ENCODE assay signal across 8 cellular contexts in the genomic region with DNA sequence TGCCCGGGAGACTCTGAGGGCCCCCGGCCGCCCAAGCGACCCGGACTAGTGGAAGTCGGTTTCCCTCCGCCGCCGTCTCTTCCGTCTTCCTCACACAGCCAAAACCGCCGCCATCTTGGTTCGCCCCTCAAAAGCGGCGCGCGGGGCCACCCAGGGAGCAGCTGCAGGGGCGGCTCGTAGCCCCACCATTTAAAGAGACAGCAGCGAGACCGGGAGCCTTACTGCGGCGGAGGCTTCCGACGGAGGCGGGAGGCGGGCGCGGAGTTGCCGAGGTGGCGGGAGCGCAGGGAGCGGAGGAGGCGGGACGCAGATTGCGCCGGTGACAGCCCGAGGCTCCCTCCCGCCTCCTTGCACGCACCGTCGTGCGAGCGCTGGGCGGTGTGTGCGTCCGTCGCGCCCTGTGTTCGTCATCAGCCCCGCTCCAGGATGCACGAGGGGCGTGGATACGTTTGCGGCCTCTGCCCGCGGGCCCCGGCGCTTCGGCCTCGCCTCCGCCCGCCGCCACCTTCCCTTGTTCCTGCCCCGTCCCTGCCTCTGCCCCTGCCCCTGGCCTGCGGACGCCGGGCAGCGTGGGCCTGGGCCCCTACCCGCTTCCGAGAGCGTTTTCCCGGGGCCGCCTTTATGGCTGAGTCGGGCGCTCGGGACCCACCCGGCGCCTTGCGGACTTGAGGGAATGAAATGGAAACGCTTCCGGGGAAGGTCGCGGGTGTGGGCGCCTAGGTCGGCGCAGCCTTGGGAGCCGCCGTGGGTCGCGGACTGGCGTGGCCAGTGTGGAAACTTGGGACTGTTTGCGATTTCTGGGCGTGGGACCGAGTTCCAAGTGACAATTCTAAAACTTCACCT. TPM values are rescaled to one million over a fixed set of nuclear protein-coding genes. Genes with fewer than 3 reads are reported as not detected.
A peak's percentile ranks its signal among the peaks of the same experiment; 100 is the strongest.
DNase-seq lines count a peak whose midpoint lies in the region; ATAC-seq and TF ChIP-seq lines count a peak whose summit lies in the region.

PPP4R3A (minus strand) TSS at position 140 of the 843 bp plus-strand sequence. CDS start 663 bp downstream, outside the sequence.

- peak within 1 kb of the TSS; percentile 100 for H3K27ac Mint-ChIP-seq in nephron progenitor cell
- peak within 1 kb of the TSS; percentile 100 for H3K27ac Mint-ChIP-seq in stimulated activated naive CD8-positive, alpha-beta T cell treated with anti-CD3 and anti-CD28 coated beads, Interleukin-15, amount 100 ng/mL, for 72 hours

- TF ChIP-seq CTCF in fibroblast of the aortic adventitia (IDR thresholded peaks at IDR 0.05; ENCODE audit: insufficient read depth, low read length) (no peak), nephron progenitor cell (IDR thresholded peaks at IDR 0.05) (no peak)

- peaks cover 22% of the 10 kb centered on the region for H3K4me1 Mint-ChIP-seq in nephron progenitor cell
- H3K4me1 Mint-ChIP-seq in stimulated activated naive CD8-positive, alpha-beta T cell treated with anti-CD3 and anti-CD28 coated beads, Interleukin-15, amount 100 ng/mL, for 72 hours, result peaks cover 21% of the 10 kb centered on the region

- ATAC-seq in stimulated activated naive CD8-positive, alpha-beta T cell treated with anti-CD3 and anti-CD28 coated beads, Interleukin-15, amount 100 ng/mL, for 72 hours, result peak; percentile 93

- H3K36me3 ChIP-seq in H7 (replicated peaks; ENCODE audit: control insufficient read depth, insufficient read depth, low read length), result no peaks in the 10 kb centered on the region; the same call in 1 of the 2 replicates

- H3K4me3 Mint-ChIP-seq in nephron progenitor cell, result peak within 1 kb of the TSS; percentile 98
- peak within 1 kb of the TSS; percentile 95 to 99 for H3K4me3 Mint-ChIP-seq in stimulated activated naive CD8-positive, alpha-beta T cell treated with anti-CD3 and anti-CD28 coated beads, Interleukin-15, amount 100 ng/mL, for 72 hours

- H3K9me3 Mint-ChIP-seq in nephron progenitor cell, result no peaks in the 10 kb centered on the region
- H3K9me3 Mint-ChIP-seq in stimulated activated naive CD8-positive, alpha-beta T cell treated with anti-CD3 and anti-CD28 coated beads, Interleukin-15, amount 100 ng/mL, for 72 hours, result no peaks in the 10 kb centered on the region

- DNase-seq in ELF-1 (ENCODE audit: low read depth, low spot score) (peak; percentile 97), H7 (peak; percentile 93), M059J (ENCODE audit: low read depth) (peak; percentile 90), SHP77 (lab: John Stamatoyannopoulos, UW) (peak; percentile 91 to 94), fibroblast of the aortic adventitia (ENCODE audit: low read depth) (peak; percentile 96), nephron progenitor cell (peak; percentile 92)
- peak; percentile 90 for DNase-seq in activated effector memory CD4-positive, alpha-beta T cell treated with Interleukin-2 at 50 U/mL for 16 hours
- DNase-seq in stimulated activated naive CD8-positive, alpha-beta T cell treated with anti-CD3 and anti-CD28 coated beads, Interleukin-15, amount 100 ng/mL, for 72 hours, result peak; percentile 97

- peak within 1 kb of the TSS; percentile 97 for H3K4me3 ChIP-seq in H7 (ENCODE audit: insufficient read depth, low read depth, low read length)
- H3K4me3 ChIP-seq in fibroblast of the aortic adventitia (ENCODE audit: low read depth, low read length), result peak within 1 kb of the TSS; percentile 92

- H3K36me3 Mint-ChIP-seq in nephron progenitor cell (ENCODE audit: low read depth), result peaks cover 17% of the 10 kb centered on the region

- H3K27me3 ChIP-seq in H7 (ENCODE audit: control insufficient read depth, insufficient read depth, low read length), result no peaks in the 10 kb centered on the region

- no peaks in the 10 kb centered on the region for H3K27me3 Mint-ChIP-seq in nephron progenitor cell (ENCODE audit: low read depth, poor library complexity)
- H3K27me3 Mint-ChIP-seq in stimulated activated naive CD8-positive, alpha-beta T cell treated with anti-CD3 and anti-CD28 coated beads, Interleukin-15, amount 100 ng/mL, for 72 hours, result no peaks in the 10 kb centered on the region

RNA-seq across cellular contexts. Expression of gene PPP4R3A, which starts in this region (rescaled TPM):
- total RNA-seq in H7 (2014; rRNA removed; shearing (Covaris generic)), result 62.9 and 83.2 TPM in 2 replicates
- 26.0 and 39.9 TPM in 2 replicates for total RNA-seq in M059J (2014; rRNA removed; shearing (Covaris generic))
- total RNA-seq in fibroblast of the aortic adventitia (ENCODE audit: low replicate concordance), result 51.9 and 59.4 TPM in 2 replicates

Comparison
In these comparisons a context has a peak if more than half of its experiments do, and no peak if none do; other contexts are left out.
1. Peak in every context shown above with its lines: DNase-seq, ATAC-seq and H3K4me3 ChIP-seq.